In genomic region chr12:26517320-26517719, GRCh38 we compare ENCODE assay signal across 8 cellular contexts.
DNase-seq lines count a peak whose midpoint lies in the region; ATAC-seq, FAIRE-seq and TF ChIP-seq lines count a peak whose summit lies in the region.
"Not testable (repeated sequence)": the region's sequence is repeated elsewhere in the genome, so short reads cannot be mapped to it uniquely, and the experiment has no call there.

No MANE protein-coding gene starts in this region.

- ATAC-seq in GM18870 (IDR thresholded peaks at IDR 0.05; ENCODE audit: unreplicated experiment): peak; percentile 75
- ATAC-seq in GM19452 (IDR thresholded peaks at IDR 0.05; ENCODE audit: unreplicated experiment): peak; percentile 77
- peak; percentile 72 for ATAC-seq in GM21786 (IDR thresholded peaks at IDR 0.05; ENCODE audit: unreplicated experiment)
- ATAC-seq in HG02885 (IDR thresholded peaks at IDR 0.05; ENCODE audit: poor library complexity, unreplicated experiment): peak; percentile 72
- peak; percentile 54 for ATAC-seq in HG03159 (IDR thresholded peaks at IDR 0.05; ENCODE audit: unreplicated experiment)
- peak; percentile 35 for ATAC-seq in stimulated activated naive CD8-positive, alpha-beta T cell treated with anti-CD3 and anti-CD28 coated beads, Interleukin-15, amount 100 ng/mL, for 72 hours

- not testable (repeated sequence) for DNase-seq in GM18507 (ENCODE audit: extremely low spot score, insufficient read length, low read depth); stimulated activated naive CD8-positive, alpha-beta T cell treated with anti-CD3 and anti-CD28 coated beads, Interleukin-15, amount 100 ng/mL, for 72 hours
- peak; percentile 49 for DNase-seq in LNCaP clone FGC (ENCODE audit: low read depth)

- not testable (repeated sequence) for H3K9me3 Mint-ChIP-seq in stimulated activated naive CD8-positive, alpha-beta T cell treated with anti-CD3 and anti-CD28 coated beads, Interleukin-15, amount 100 ng/mL, for 72 hours

- TF ChIP-seq CTCF in LNCaP clone FGC (IDR thresholded peaks at IDR 0.05; ENCODE audit: control insufficient read depth, extremely low read depth, insufficient read depth): not testable (repeated sequence)

- not testable (repeated sequence) for H3K4me3 ChIP-seq in LNCaP clone FGC (ENCODE audit: low read depth, low read length)

- not testable (repeated sequence) for H3K27ac Mint-ChIP-seq in stimulated activated naive CD8-positive, alpha-beta T cell treated with anti-CD3 and anti-CD28 coated beads, Interleukin-15, amount 100 ng/mL, for 72 hours

- peaks cover 16% of the 10 kb centered on the region for H3K4me1 Mint-ChIP-seq in stimulated activated naive CD8-positive, alpha-beta T cell treated with anti-CD3 and anti-CD28 coated beads, Interleukin-15, amount 100 ng/mL, for 72 hours

- peak; percentile 91 for FAIRE-seq in GM18507 (lab: Jason Lieb, UNC)

- H3K4me3 Mint-ChIP-seq in stimulated activated naive CD8-positive, alpha-beta T cell treated with anti-CD3 and anti-CD28 coated beads, Interleukin-15, amount 100 ng/mL, for 72 hours: not testable (repeated sequence)

- not testable (repeated sequence) for H3K27me3 Mint-ChIP-seq in stimulated activated naive CD8-positive, alpha-beta T cell treated with anti-CD3 and anti-CD28 coated beads, Interleukin-15, amount 100 ng/mL, for 72 hours
